8 cellular contexts compared by ENCODE assay signal in the genomic region with DNA sequence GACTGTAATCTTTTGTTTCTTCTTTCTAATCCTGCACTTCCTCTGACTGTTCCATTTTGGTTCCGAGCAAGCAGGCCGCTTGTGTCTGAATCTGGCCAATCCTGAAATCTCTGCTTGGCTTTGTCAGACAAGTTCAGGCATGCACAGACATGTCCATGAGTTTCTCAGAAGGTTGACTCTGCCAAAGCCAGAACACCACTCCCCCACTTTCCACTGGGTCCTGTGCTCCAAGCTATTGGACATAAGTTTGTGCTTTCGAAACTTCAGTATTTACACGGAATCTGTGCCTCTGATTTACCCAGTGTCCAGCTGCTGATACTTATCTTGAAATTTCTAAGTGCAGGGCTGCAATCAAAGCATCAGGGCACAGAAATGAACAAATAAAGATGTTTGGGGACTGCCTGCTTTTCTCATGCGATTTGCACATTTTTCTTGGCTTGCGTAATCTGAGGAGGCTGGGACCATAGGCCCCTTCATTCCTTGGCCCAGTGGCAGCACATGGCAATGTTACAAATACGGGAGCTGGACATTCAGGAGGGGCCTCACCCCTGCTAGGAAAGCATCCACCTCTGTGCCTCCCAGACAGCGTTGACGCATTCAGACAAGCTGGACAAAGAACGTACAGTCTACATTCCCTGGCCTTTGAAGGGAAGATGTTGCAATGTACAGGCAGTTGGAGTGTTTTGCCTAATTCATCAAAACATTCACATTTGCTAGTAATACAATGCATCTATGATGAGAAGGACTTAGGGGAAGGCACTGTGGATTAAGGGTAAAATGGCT.
A peak's percentile ranks its signal among the peaks of the same experiment; 100 is the strongest.
DNase-seq lines count a peak whose midpoint lies in the region; ATAC-seq lines count a peak whose summit lies in the region.

No MANE protein-coding gene starts in this region.

- H2AFZ ChIP-seq in ACC112 (ENCODE audit: low read length, unreplicated experiment), result no peak overlapping the region

- no peaks in the 10 kb centered on the region for H3K79me2 ChIP-seq in ACC112 (ENCODE audit: control insufficient read depth, insufficient read depth, low read length, unreplicated experiment)

- no peak for ATAC-seq in HG02678 (IDR thresholded peaks at IDR 0.05; ENCODE audit: unreplicated experiment)

- H3K27me3 ChIP-seq in ACC112 (ENCODE audit: insufficient read depth, low read length), result no peaks in the 10 kb centered on the region

- H3K27ac ChIP-seq in ACC112 (ENCODE audit: low read depth, low read length), result peak overlapping the region; percentile 99

- peak overlapping the region; percentile 34; the same call in 1 of the 2 replicates for H3K4me3 ChIP-seq in ACC112 (ENCODE audit: low read depth, low read length)

- peaks cover 64% of the 10 kb centered on the region for H3K4me1 ChIP-seq in ACC112 (ENCODE audit: control insufficient read depth, insufficient read depth, low read length, unreplicated experiment)

- intact Hi-C loops in posterior cingulate gyrus (cut with DNase I), result no loop called here

- DNase-seq in LHCN-M2 (ENCODE audit: low read depth) (peak; percentile 99), epidermal melanocyte (ENCODE audit: insufficient read length, low spot score) (peak; percentile 49), mucosa of gallbladder (ENCODE audit: low spot score) (peak; percentile 73), posterior cingulate gyrus (no peak), NCI-H2029 (lab: John Stamatoyannopoulos, UW) (no peak)
- no peak for DNase-seq in stimulated activated CD4-positive, alpha-beta T cell treated with anti-CD3 and anti-CD28 coated beads, Interleukin-4, amount 100 ng/mL, for 4 hours

- H3K36me3 ChIP-seq in ACC112 (ENCODE audit: insufficient read depth, low read length), result no peaks in the 10 kb centered on the region

Comparison
In these comparisons a context has a peak if more than half of its experiments do, and no peak if none do; other contexts are left out.
1. DNase-seq: peak in LHCN-M2 (single experiment), epidermal melanocyte (single experiment) and mucosa of gallbladder (single experiment); none in posterior cingulate gyrus (0 of 10), stimulated activated CD4-positive, alpha-beta T cell treated with anti-CD3 and anti-CD28 coated beads, Interleukin-4, amount 100 ng/mL, for 4 hours (0 of 2) and NCI-H2029 (single experiment).